15 cellular contexts compared by ENCODE assay signal in genomic region chr5:37849641-37850040, GRCh38. TPM values are rescaled to one million over a fixed set of nuclear protein-coding genes. Genes with fewer than 3 reads are reported as not detected.
"Had no signal": no experiment of that assay in that cellular context is flagged by ENCODE, and none has a peak within 500 bp of the region (broad histone marks: within the 10 kb centered on the region; RNA-seq: fewer than 3 reads in every experiment).

No MANE protein-coding gene starts in this region.

- H3K27ac ChIP-seq: foreskin keratinocyte, hepatocyte, ovary, right atrium auricular region had no signal

- H3K4me3 ChIP-seq: hepatocyte, mucosa of descending colon, ovary, right atrium auricular region had no signal

- H3K9me3 ChIP-seq: mucosa of descending colon, ovary, right atrium auricular region had no signal

- H3K4me1 ChIP-seq: right atrium auricular region had no signal

- H3K79me2 ChIP-seq: hepatocyte had no signal

- ATAC-seq: foreskin keratinocyte; mucosa of descending colon; naive thymus-derived CD8-positive, alpha-beta T cell had no signal

- H3K4me2 ChIP-seq: hepatocyte had no signal

- DNase-seq: dermis blood vessel endothelial cell; erythroblast; foreskin keratinocyte; head of caudate nucleus; mucosa of descending colon; naive thymus-derived CD8-positive, alpha-beta T cell; ovary; small intestine; stimulated activated CD4-positive, alpha-beta T cell treated with anti-CD3 and anti-CD28 coated beads, Interleukin-2, amount 100 ng/mL, for 48 hours; stimulated activated naive CD4-positive, alpha-beta T cell treated with Interleukin-2 at 50 U/mL for 16 hours; trophoblast cell had no signal

- H3K36me3 ChIP-seq: ovary, right atrium auricular region had no signal

- H3K27me3 ChIP-seq: foreskin keratinocyte, ovary, right atrium auricular region had no signal

- H2AFZ ChIP-seq: hepatocyte had no signal

RNA-seq across cellular contexts. Expression of gene GDNF, which starts 9.8 kb away (rescaled TPM):
- total RNA-seq: dermis blood vessel endothelial cell; endothelial cell of umbilical vein; lung microvascular endothelial cell; naive thymus-derived CD8-positive, alpha-beta T cell had no signal
- polyA plus RNA-seq: endothelial cell of umbilical vein; naive thymus-derived CD8-positive, alpha-beta T cell had no signal
